ENCODE assay signal across 1 cellular context in the genomic region with DNA sequence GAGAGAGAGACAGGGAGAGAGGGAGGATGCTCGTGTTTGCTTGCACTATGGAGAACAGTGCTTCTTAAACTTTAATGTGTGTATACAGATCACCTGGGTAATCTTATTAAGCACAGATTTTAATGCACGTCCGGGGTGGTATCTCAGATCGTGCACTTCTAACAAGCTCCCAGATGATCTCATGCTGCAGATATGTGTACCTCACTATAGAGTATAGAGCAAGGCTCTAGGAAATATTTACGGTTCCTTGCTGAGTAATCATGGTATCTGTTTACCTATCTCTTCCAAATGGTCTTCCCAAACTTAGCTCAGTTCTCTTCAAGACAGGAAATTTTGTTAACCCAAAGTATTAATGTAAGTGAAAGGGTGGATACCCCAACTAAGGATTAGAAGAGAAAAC.
TF ChIP-seq lines count a peak whose summit lies in the region.

No MANE protein-coding gene starts in this region.

TF ChIP-seq in A549, 52 proteins besides CTCF, POLR2A, EP300 and RAD21 (continued from another document):
- no peak for TF ChIP-seq GATA3 (IDR thresholded peaks at IDR 0.05; ENCODE audit: borderline replicate concordance)
- no peak for TF ChIP-seq EHMT2 (IDR thresholded peaks at IDR 0.05; ENCODE audit: low read depth)
